Comparison of ENCODE assay signal across 10 cellular contexts in the genomic region with DNA sequence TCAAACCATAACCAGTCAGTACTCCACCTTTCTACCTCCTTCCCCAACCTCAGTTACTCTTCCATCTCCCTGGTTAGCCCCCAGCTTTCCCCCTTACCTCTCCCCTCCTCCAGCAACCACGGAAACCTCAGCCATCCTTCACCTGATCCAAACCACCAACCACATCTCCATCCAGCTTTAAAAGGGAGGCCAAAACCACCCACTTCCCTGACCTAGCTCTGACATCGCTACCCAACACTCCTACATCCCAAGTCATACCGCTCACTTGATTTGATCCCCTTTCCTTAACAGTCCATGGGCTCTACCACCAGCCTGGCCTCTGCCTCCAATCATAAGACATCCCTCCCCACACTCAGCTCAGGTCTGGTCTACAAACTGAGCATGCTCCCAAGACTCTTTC. TPM values are rescaled to one million over a fixed set of nuclear protein-coding genes. Genes with fewer than 3 reads are reported as not detected.
A peak's percentile ranks its signal among the peaks of the same experiment; 100 is the strongest.
DNase-seq lines count a peak whose midpoint lies in the region; ATAC-seq and TF ChIP-seq lines count a peak whose summit lies in the region.
"Had no signal": no experiment of that assay in that cellular context is flagged by ENCODE, and none has a peak within 500 bp of the region (broad histone marks: within the 10 kb centered on the region; RNA-seq: fewer than 3 reads in every experiment).

No MANE protein-coding gene starts in this region.

- peaks cover 51% of the 10 kb centered on the region for H3K4me1 Mint-ChIP-seq in memory B cell

- peaks cover 8% of the 10 kb centered on the region for H3K36me3 Mint-ChIP-seq in memory B cell

- no peak overlapping the region for H3K27ac Mint-ChIP-seq in memory B cell

- ATAC-seq in heart right ventricle (no peak), Right ventricle myocardium superior (ENCODE audit: poor library complexity) (no peak), memory B cell (ENCODE audit: low read depth) (no peak), HG02973 (IDR thresholded peaks at IDR 0.05; ENCODE audit: unreplicated experiment) (no peak), HG03354 (IDR thresholded peaks at IDR 0.05; ENCODE audit: poor library complexity, severe bottlenecking, unreplicated experiment) (no peak)
- ATAC-seq: left cardiac atrium had no signal

- no peak for DNase-seq in heart right ventricle
- no peak for DNase-seq in Right ventricle myocardium superior
- no peak for DNase-seq in adipocyte (ENCODE audit: low read depth)
- no peak for DNase-seq in memory B cell (ENCODE audit: low spot score in 2 of 2)
- no peak for DNase-seq in vagina (ENCODE audit: extremely low spot score in 2 of 2)
- no peak for DNase-seq in stimulated activated CD8-positive, alpha-beta memory T cell treated with anti-CD3 and anti-CD28 coated beads, Interleukin-4, amount 100 ng/mL, for 48 hours
- DNase-seq: DMS53, left cardiac atrium had no signal

- TF ChIP-seq CTCF in heart right ventricle (IDR thresholded peaks at IDR 0.05) (no peak), vagina (IDR thresholded peaks at IDR 0.05) (no peak)

- H3K4me3 Mint-ChIP-seq in memory B cell = peak overlapping the region; percentile 88

- H3K27me3 Mint-ChIP-seq in memory B cell = no peaks in the 10 kb centered on the region

- intact Hi-C loops in heart right ventricle (cut with DNase I) (loop anchor here in 1 of 10 donors (10.0 kb wide), 1 partner anchor 180 kb away; the partner anchor contains the start of genes RNU4-1 and RNU4-2), Right ventricle myocardium superior (cut with DNase I) (no loop called here), vagina (cut with DNase I) (no loop called here)

- H3K27ac ChIP-seq in heart right ventricle (peak overlapping the region in 2 of 10 donors; percentile 23 to 98), vagina (no peak overlapping the region)

- WGBS in heart right ventricle, 2 donors = 78 to 85% methylated on average over 3 of the region's 3 CpGs

- H3K9me3 ChIP-seq in heart right ventricle (no peaks in the 10 kb centered on the region), adipocyte (ENCODE audit: control insufficient read depth, low read length) (no peaks in the 10 kb centered on the region), vagina (no peaks in the 10 kb centered on the region)

- H3K36me3 ChIP-seq in heart right ventricle (peaks cover 0 to 22% (median 0%) of the 10 kb centered on the region in 9 donors), adipocyte (ENCODE audit: control insufficient read depth, insufficient read depth, low read length, severe bottlenecking) (peaks cover 3% of the 10 kb centered on the region), vagina (no peaks in the 10 kb centered on the region)

- H3K27me3 ChIP-seq in heart right ventricle = no peaks in the 10 kb centered on the region
- H3K27me3 ChIP-seq in adipocyte (replicated peaks; ENCODE audit: control insufficient read depth, insufficient read depth, low read length) = no peaks in the 10 kb centered on the region
- H3K27me3 ChIP-seq in vagina = no peaks in the 10 kb centered on the region

- no peak for TF ChIP-seq POLR2A in vagina (IDR thresholded peaks at IDR 0.05)

- H3K9ac ChIP-seq in adipocyte (ENCODE audit: low read length) = peak overlapping the region; percentile 91

- H3K4me1 ChIP-seq in heart right ventricle = peaks cover 21 to 83% (median 63%) of the 10 kb centered on the region in 9 donors
- peaks cover 49% of the 10 kb centered on the region for H3K4me1 ChIP-seq in adipocyte (ENCODE audit: control insufficient read depth, insufficient read depth, low read length)
- peaks cover 70% of the 10 kb centered on the region for H3K4me1 ChIP-seq in vagina

- H3K9me3 Mint-ChIP-seq in memory B cell = no peaks in the 10 kb centered on the region

- H3K4me3 ChIP-seq in heart right ventricle = peak overlapping the region in 8 of 10 donors; percentile 67 to 93 (median 84)
- peak overlapping the region; percentile 92 for H3K4me3 ChIP-seq in adipocyte (ENCODE audit: low read length)
- peak overlapping the region; percentile 64 to 69 for H3K4me3 ChIP-seq in vagina

RNA-seq across cellular contexts. Expression of gene RAB35, which starts 1.5 kb away (rescaled TPM):
- 10 to 100 TPM; 15.4 to 33.6 (median 24.3) TPM for total RNA-seq in heart right ventricle
- polyA plus RNA-seq in heart right ventricle = 10 to 100 TPM; 13.3 to 24.1 TPM
- 23.6 TPM for total RNA-seq in Right ventricle myocardium superior
- total RNA-seq in vagina = 30.9 TPM
